In the genomic region with DNA sequence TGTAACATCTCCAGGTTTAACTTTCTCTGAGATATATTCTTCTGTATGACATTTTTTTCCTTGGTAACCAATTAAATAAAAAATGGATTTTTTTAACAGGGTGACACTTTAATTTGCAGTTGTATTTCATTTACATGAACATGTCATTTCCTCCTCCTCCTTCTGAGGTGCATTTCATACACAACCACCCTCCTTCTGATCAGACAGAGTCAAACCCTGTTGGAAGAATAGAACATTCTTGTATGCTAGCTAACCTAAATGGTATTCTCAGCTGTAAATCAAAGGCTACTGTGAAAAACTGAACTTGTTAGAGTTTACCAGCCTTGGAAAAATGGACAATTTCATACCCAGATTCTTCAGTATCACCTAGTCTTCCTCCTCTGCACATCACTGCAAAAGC, we compare ENCODE assay signal across 15 cellular contexts. TPM values are rescaled to one million over a fixed set of nuclear protein-coding genes. Genes with fewer than 3 reads are reported as not detected.
DNase-seq lines count a peak whose midpoint lies in the region; ATAC-seq and TF ChIP-seq lines count a peak whose summit lies in the region.
"Had no signal": no experiment of that assay in that cellular context is flagged by ENCODE, and none has a peak within 500 bp of the region (broad histone marks: within the 10 kb centered on the region; RNA-seq: fewer than 3 reads in every experiment).

No MANE protein-coding gene starts in this region.

- H3K23ac ChIP-seq in H9 (ENCODE audit: insufficient read length, low read depth, low read length), result no peak overlapping the region

- no peak overlapping the region for H3K18ac ChIP-seq in H9 (ENCODE audit: insufficient read length, low read depth, low read length)

- H4K91ac ChIP-seq in H9 (ENCODE audit: insufficient read length, low read depth, low read length), result no peak overlapping the region

- DNase-seq in GM23248, result peak; percentile 17
- no peak for DNase-seq in T-helper 17 cell
- DNase-seq in iris pigment epithelial cell (ENCODE audit: low read depth), result peak; percentile 35
- no peak for DNase-seq in stimulated activated effector memory CD8-positive, alpha-beta T cell treated with anti-CD3 and anti-CD28 coated beads, Interleukin-12 subunit alpha, Interleukin-12 subunit beta, amount 100 ng/mL, for 72 hours (ENCODE audit: low spot score in 2 of 2)
- DNase-seq in DMS153 (lab: John Stamatoyannopoulos, UW), result no peak
- no peak for DNase-seq in H9
- no peak for DNase-seq in left ventricle myocardium inferior
- DNase-seq: BE2C; CD8-positive, alpha-beta T cell; GF-D8 had no signal

- H4K8ac ChIP-seq in H9 (replicated peaks; ENCODE audit: insufficient read length, low read depth, low read length), result no peak overlapping the region

- no peak overlapping the region for H3K4me3 ChIP-seq in GM23248
- no peak overlapping the region for H3K4me3 ChIP-seq in left ventricle myocardium inferior
- H3K4me3 ChIP-seq: GM23338, HAP-1, K562 had no signal

- H3K4ac ChIP-seq in H9 (ENCODE audit: low read depth, low read length), result no peak overlapping the region

- no peaks in the 10 kb centered on the region for H4K20me1 ChIP-seq in GM23248 (ENCODE audit: insufficient read depth)
- no peaks in the 10 kb centered on the region for H4K20me1 ChIP-seq in H9 (ENCODE audit: control insufficient read depth, insufficient read depth, insufficient read length)

- H2AFZ ChIP-seq in GM23248 (no peak overlapping the region), H9 (ENCODE audit: low read length) (no peak overlapping the region)
- H2AFZ ChIP-seq: GM23338 had no signal

- no peak overlapping the region for H3K14ac ChIP-seq in H9 (ENCODE audit: insufficient read depth, low read length)

- no peaks in the 10 kb centered on the region for H3K27me3 ChIP-seq in GM23248 (replicated peaks; ENCODE audit: insufficient read depth)
- no peaks in the 10 kb centered on the region for H3K27me3 ChIP-seq in H9 (ENCODE audit: insufficient read depth, low read length)
- no peaks in the 10 kb centered on the region for H3K27me3 ChIP-seq in left ventricle myocardium inferior (ENCODE audit: low read depth)
- H3K27me3 ChIP-seq: BE2C had no signal

- H3K36me3 ChIP-seq in GM23248 (ENCODE audit: low read depth) (peaks cover 13% of the 10 kb centered on the region; the same call in 1 of the 2 replicates), left ventricle myocardium inferior (peaks cover 23% of the 10 kb centered on the region)
- H3K36me3 ChIP-seq: BE2C, HAP-1 had no signal

- no peak overlapping the region for H2BK20ac ChIP-seq in H9 (ENCODE audit: low read depth, low read length, poor library complexity, severe bottlenecking)

- no peak overlapping the region for H2AK5ac ChIP-seq in H9 (ENCODE audit: insufficient read length, low read length)

- H3K9me3 ChIP-seq in GM23248 (ENCODE audit: low read depth) (no peaks in the 10 kb centered on the region), T-helper 17 cell (ENCODE audit: control insufficient read depth, low read length, poor library complexity, severe bottlenecking) (no peaks in the 10 kb centered on the region), H9 (ENCODE audit: control insufficient read depth, low read depth, low read length) (no peaks in the 10 kb centered on the region), left ventricle myocardium inferior (replicated peaks) (no peaks in the 10 kb centered on the region)
- H3K9me3 ChIP-seq: BE2C, HAP-1 had no signal

- H3K4me2 ChIP-seq in GM23248 (ENCODE audit: unreplicated experiment) (no peak overlapping the region), H9 (ENCODE audit: insufficient read depth, insufficient read length, low read length) (no peak overlapping the region)
- H3K4me2 ChIP-seq: GM23338 had no signal

- peaks cover 9% of the 10 kb centered on the region for H3K36me3 Mint-ChIP-seq in T-helper 17 cell (ENCODE audit: low read depth)
- peaks cover 32% of the 10 kb centered on the region for H3K36me3 Mint-ChIP-seq in stimulated activated effector memory CD8-positive, alpha-beta T cell treated with anti-CD3 and anti-CD28 coated beads, Interleukin-12 subunit alpha, Interleukin-12 subunit beta, amount 100 ng/mL, for 72 hours
- peaks cover 11 to 24% (median 23%) of the 10 kb centered on the region in 3 experiments for H3K36me3 Mint-ChIP-seq in H9 (ENCODE audit: insufficient read depth in 1 of 3, low read depth in 3 of 3)

- H3K9me2 ChIP-seq in GM23248 (ENCODE audit: insufficient read depth), result no peaks in the 10 kb centered on the region

- H3K4me3 Mint-ChIP-seq in T-helper 17 cell, result no peak overlapping the region
- no peak overlapping the region for H3K4me3 Mint-ChIP-seq in stimulated activated effector memory CD8-positive, alpha-beta T cell treated with anti-CD3 and anti-CD28 coated beads, Interleukin-12 subunit alpha, Interleukin-12 subunit beta, amount 100 ng/mL, for 72 hours
- H3K4me3 Mint-ChIP-seq in H9, result no peak overlapping the region
- H3K4me3 Mint-ChIP-seq: CD8-positive, alpha-beta T cell; GM23338 had no signal

- H3K79me2 ChIP-seq in GM23248 (ENCODE audit: insufficient read depth) (peaks cover 35% of the 10 kb centered on the region), H9 (ENCODE audit: insufficient read depth, low read length) (no peaks in the 10 kb centered on the region)

- H3K9me3 Mint-ChIP-seq in stimulated activated effector memory CD8-positive, alpha-beta T cell treated with anti-CD3 and anti-CD28 coated beads, Interleukin-12 subunit alpha, Interleukin-12 subunit beta, amount 100 ng/mL, for 72 hours, result no peaks in the 10 kb centered on the region
- no peaks in the 10 kb centered on the region for H3K9me3 Mint-ChIP-seq in H9
- H3K9me3 Mint-ChIP-seq: CD8-positive, alpha-beta T cell; GM23338 had no signal

- H3K9ac ChIP-seq in GM23248 (no peak overlapping the region), H9 (ENCODE audit: extremely low read depth, insufficient read length, low read length) (no peak overlapping the region)

- H3K23me2 ChIP-seq in H9 (ENCODE audit: insufficient read length, low read depth, low read length, poor library complexity, severe bottlenecking), result no peaks in the 10 kb centered on the region

- no peak overlapping the region for H2BK120ac ChIP-seq in H9 (ENCODE audit: low read depth, low read length, poor library complexity, severe bottlenecking)

- no peak for ATAC-seq in T-helper 17 cell
- ATAC-seq in stimulated activated effector memory CD8-positive, alpha-beta T cell treated with anti-CD3 and anti-CD28 coated beads, Interleukin-12 subunit alpha, Interleukin-12 subunit beta, amount 100 ng/mL, for 72 hours, result no peak
- ATAC-seq: CD8-positive, alpha-beta T cell; GM23338; HepG2; K562 had no signal

- H4K5ac ChIP-seq in H9 (ENCODE audit: insufficient read length, low read depth, low read length), result no peak overlapping the region

- TF ChIP-seq CTCF in H9 (conservative IDR thresholded peaks at IDR 0.05), result no peak
- TF ChIP-seq CTCF in left ventricle myocardium inferior (IDR thresholded peaks at IDR 0.05; ENCODE audit: borderline replicate concordance), result no peak

- H3K56ac ChIP-seq in H9 (ENCODE audit: insufficient read length, low read depth, low read length), result no peak overlapping the region

- H3K79me1 ChIP-seq in H9 (ENCODE audit: insufficient read depth, low read depth, low read length, poor library complexity, severe bottlenecking), result peaks cover 6% of the 10 kb centered on the region

- no peaks in the 10 kb centered on the region for H3F3A ChIP-seq in GM23248 (ENCODE audit: insufficient read depth)

- H3T11ph ChIP-seq in H9 (ENCODE audit: low read length), result no peak overlapping the region

- no peak overlapping the region for H2BK12ac ChIP-seq in H9 (ENCODE audit: insufficient read length, low read depth, low read length)

- H3K27me3 Mint-ChIP-seq in T-helper 17 cell (no peaks in the 10 kb centered on the region), H9 (ENCODE audit: low read depth) (no peaks in the 10 kb centered on the region)

- in situ Hi-C loops in GM23248 (cut with MboI), result no loop called here

- intact Hi-C loops in left ventricle myocardium inferior (cut with micrococcal nuclease), result no loop called here

- peaks cover 23% of the 10 kb centered on the region for H3K4me1 Mint-ChIP-seq in T-helper 17 cell
- peaks cover 14% of the 10 kb centered on the region for H3K4me1 Mint-ChIP-seq in stimulated activated effector memory CD8-positive, alpha-beta T cell treated with anti-CD3 and anti-CD28 coated beads, Interleukin-12 subunit alpha, Interleukin-12 subunit beta, amount 100 ng/mL, for 72 hours
- peaks cover 13 to 15% of the 10 kb centered on the region in 2 experiments for H3K4me1 Mint-ChIP-seq in H9

- peaks cover 10% of the 10 kb centered on the region; the same call in 1 of the 2 replicates for H3K4me1 ChIP-seq in GM23248 (ENCODE audit: insufficient read depth)
- H3K4me1 ChIP-seq in H9 (ENCODE audit: insufficient read depth, low read length), result peaks cover 10% of the 10 kb centered on the region
- peaks cover 38% of the 10 kb centered on the region for H3K4me1 ChIP-seq in left ventricle myocardium inferior
- H3K4me1 ChIP-seq: BE2C, HAP-1 had no signal

- H2BK15ac ChIP-seq in H9 (ENCODE audit: low read depth, low read length), result no peak overlapping the region

- H3K27ac Mint-ChIP-seq in T-helper 17 cell (peak overlapping the region; percentile 6), H9 (no peak overlapping the region)
- peak overlapping the region; percentile 12 for H3K27ac Mint-ChIP-seq in stimulated activated effector memory CD8-positive, alpha-beta T cell treated with anti-CD3 and anti-CD28 coated beads, Interleukin-12 subunit alpha, Interleukin-12 subunit beta, amount 100 ng/mL, for 72 hours
- H3K27ac Mint-ChIP-seq: CD8-positive, alpha-beta T cell; GM23338 had no signal

- no peak overlapping the region for H2BK5ac ChIP-seq in H9 (ENCODE audit: insufficient read length, low read length)

- H3K27ac ChIP-seq in GM23248, result no peak overlapping the region
- H3K27ac ChIP-seq in H9 (ENCODE audit: insufficient read length, low read depth, low read length), result no peak overlapping the region
- H3K27ac ChIP-seq in left ventricle myocardium inferior (replicated peaks), result no peak overlapping the region
- H3K27ac ChIP-seq: C4-2B had no signal

RNA-seq across cellular contexts. Expression of a gene that starts 52.7 kb away (rescaled TPM):
- total RNA-seq in GM23248 (2014; rRNA removed; shearing (Covaris generic)), result not detected in 2 replicates
- not detected in 2 replicates for polyA plus RNA-seq in GM23248 (2016; fragmentation: Nextera tagmentation; extraction: Ambion mirVana)
- total RNA-seq in T-helper 17 cell, result 1 to 10 TPM; 4.3 to 4.8 TPM
- 1.0 and 1.1 TPM in 2 replicates for total RNA-seq in H9 (2021)
- not detected for total RNA-seq in left ventricle myocardium inferior
- polyA plus RNA-seq: GM23338 had no signal

Comparison
In these comparisons a context has a peak if more than half of its experiments do, and no peak if none do; other contexts are left out.
1. DNase-seq: peak in GM23248 (single experiment) and iris pigment epithelial cell (single experiment); none in T-helper 17 cell (0 of 3), stimulated activated effector memory CD8-positive, alpha-beta T cell treated with anti-CD3 and anti-CD28 coated beads, Interleukin-12 subunit alpha, Interleukin-12 subunit beta, amount 100 ng/mL, for 72 hours (0 of 2), DMS153 (single experiment), H9 (single experiment) and left ventricle myocardium inferior (single experiment).
2. H3K27ac Mint-ChIP-seq: peak in T-helper 17 cell (single experiment) and stimulated activated effector memory CD8-positive, alpha-beta T cell treated with anti-CD3 and anti-CD28 coated beads, Interleukin-12 subunit alpha, Interleukin-12 subunit beta, amount 100 ng/mL, for 72 hours (single experiment); none in H9 (0 of 3).